ENCODE assay signal across 8 cellular contexts in the genomic region with DNA sequence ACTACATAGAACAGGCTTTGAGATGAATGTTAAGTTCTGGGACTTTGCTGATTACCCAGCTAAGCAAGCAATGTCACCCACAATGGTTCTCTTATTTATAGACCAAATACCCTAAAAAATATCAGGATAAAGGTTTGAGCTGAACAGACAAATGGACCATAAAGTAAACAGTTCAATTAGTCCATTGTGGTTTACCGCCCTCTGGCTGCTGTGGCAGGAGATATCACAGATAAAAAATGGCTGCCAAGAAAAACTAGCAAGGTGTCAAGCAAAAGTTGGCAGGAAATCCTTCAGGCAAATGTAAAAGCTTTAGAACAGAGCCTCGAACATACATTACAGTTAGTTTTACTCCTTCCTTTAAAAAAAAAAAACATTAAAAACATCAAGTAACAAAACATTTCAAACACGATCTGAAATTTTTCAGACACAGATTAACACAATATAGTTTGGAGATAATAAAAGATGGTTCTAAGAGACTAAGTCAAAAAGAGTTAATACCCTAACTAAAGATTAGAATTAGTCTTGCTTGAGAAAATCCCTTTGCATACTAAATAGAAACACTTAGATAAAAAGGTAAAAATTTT. TPM values are rescaled to one million over a fixed set of nuclear protein-coding genes. Genes with fewer than 3 reads are reported as not detected.
A peak's percentile ranks its signal among the peaks of the same experiment; 100 is the strongest.
DNase-seq lines count a peak whose midpoint lies in the region; ATAC-seq and TF ChIP-seq lines count a peak whose summit lies in the region.

No MANE protein-coding gene starts in this region.

- peak overlapping the region; percentile 36 to 84 (median 47) for H3K27ac Mint-ChIP-seq in CD4-positive, CD25-positive, alpha-beta regulatory T cell

- no peaks in the 10 kb centered on the region for H3K36me3 Mint-ChIP-seq in CD4-positive, CD25-positive, alpha-beta regulatory T cell

- H3K9me3 ChIP-seq in CD4-positive, CD25-positive, alpha-beta regulatory T cell (ENCODE audit: control insufficient read depth in 2 of 2, low read length in 2 of 2): no peaks in the 10 kb centered on the region
- no peaks in the 10 kb centered on the region for H3K9me3 ChIP-seq in uterus

- peaks cover 33 to 47% (median 43%) of the 10 kb centered on the region in 4 donors for H3K4me1 Mint-ChIP-seq in CD4-positive, CD25-positive, alpha-beta regulatory T cell

- peaks cover 3% of the 10 kb centered on the region for H3K36me3 ChIP-seq in CD4-positive, CD25-positive, alpha-beta regulatory T cell (ENCODE audit: control insufficient read depth, insufficient read depth, low read length)
- H3K36me3 ChIP-seq in H7 (replicated peaks; ENCODE audit: control insufficient read depth, insufficient read depth, low read length) (no peaks in the 10 kb centered on the region), uterus (peaks cover 0 to 3% of the 10 kb centered on the region in 2 donors)

- peak overlapping the region; percentile 52 for H3K4me3 ChIP-seq in CD4-positive, CD25-positive, alpha-beta regulatory T cell (ENCODE audit: low read depth, low read length)
- no peak overlapping the region for H3K4me3 ChIP-seq in H7 (ENCODE audit: insufficient read depth, low read depth, low read length)
- no peak overlapping the region for H3K4me3 ChIP-seq in fibroblast of mammary gland (ENCODE audit: control insufficient read depth, low read depth, low read length)
- no peak overlapping the region for H3K4me3 ChIP-seq in uterus

- DNase-seq in CD4-positive, CD25-positive, alpha-beta regulatory T cell: peak; percentile 9 to 77 (median 47)
- DNase-seq in H7 (peak; percentile 22), NCI-H69 (lab: John Stamatoyannopoulos, UW) (peak; percentile 84), fibroblast of mammary gland (ENCODE audit: low read depth) (peak; percentile 70), nucleus accumbens (lab: John Stamatoyannopoulos, UW) (peak in 36 of 56 donors; percentile 1 to 66 (median 17)), uterus (peak in 1 of 2 donors; percentile 39)
- DNase-seq in activated CD8-positive, alpha-beta memory T cell treated with anti-CD3 and anti-CD28 coated beads, Interleukin-2, amount 50 U/mL, for 4 hours: peak; percentile 47

- ATAC-seq in CD4-positive, CD25-positive, alpha-beta regulatory T cell (ENCODE audit: low read depth in 2 of 2): peak; percentile 83 to 87
- no peak for ATAC-seq in HG02798 (IDR thresholded peaks at IDR 0.05; ENCODE audit: poor library complexity, unreplicated experiment)

- peak overlapping the region; percentile 16 for H3K27ac ChIP-seq in CD4-positive, CD25-positive, alpha-beta regulatory T cell (ENCODE audit: insufficient read depth, low read length, poor library complexity, severe bottlenecking)
- H3K27ac ChIP-seq in uterus: peak overlapping the region in 1 of 2 donors; percentile 27

- no peak for TF ChIP-seq POLR2A in uterus (IDR thresholded peaks at IDR 0.05)

- H3K27me3 ChIP-seq in CD4-positive, CD25-positive, alpha-beta regulatory T cell (ENCODE audit: control insufficient read depth, insufficient read depth, low read length): no peaks in the 10 kb centered on the region
- H3K27me3 ChIP-seq in H7 (ENCODE audit: control insufficient read depth, insufficient read depth, low read length) (no peaks in the 10 kb centered on the region), uterus (no peaks in the 10 kb centered on the region)

- intact Hi-C loops in uterus (cut with DNase I; ENCODE audit: low total_unique reads): no loop called here

- H3K4me1 ChIP-seq in CD4-positive, CD25-positive, alpha-beta regulatory T cell (ENCODE audit: control insufficient read depth, insufficient read depth, low read length, poor library complexity, severe bottlenecking): peaks cover 5% of the 10 kb centered on the region
- H3K4me1 ChIP-seq in uterus: peaks cover 0 to 8% of the 10 kb centered on the region in 2 donors

- no peaks in the 10 kb centered on the region for H3K9me3 Mint-ChIP-seq in CD4-positive, CD25-positive, alpha-beta regulatory T cell

- TF ChIP-seq CTCF in fibroblast of mammary gland (conservative IDR thresholded peaks at IDR 0.05; ENCODE audit: control insufficient read depth, insufficient read depth, low read depth, low read length) (peak; percentile 77), uterus (IDR thresholded peaks at IDR 0.05) (peak; percentile 60 to 80 (median 70))

- H3K4me3 Mint-ChIP-seq in CD4-positive, CD25-positive, alpha-beta regulatory T cell: peak overlapping the region in 3 of 4 donors; percentile 15 to 42 (median 38)

- no peaks in the 10 kb centered on the region for H3K27me3 Mint-ChIP-seq in CD4-positive, CD25-positive, alpha-beta regulatory T cell

RNA-seq across cellular contexts. Expression of a gene that starts 41.3 kb away (rescaled TPM):
- total RNA-seq in CD4-positive, CD25-positive, alpha-beta regulatory T cell: 179 TPM
- 1 to 10 TPM; 4.5 to 7.4 (median 5.9) TPM for polyA plus RNA-seq in CD4-positive, CD25-positive, alpha-beta regulatory T cell
- total RNA-seq in H7 (2014; rRNA removed; shearing (Covaris generic)): 39.7 and 49.3 TPM in 2 replicates
- total RNA-seq in uterus: 100 to 1,000 TPM; 189 to 314 (median 254) TPM
